In the genomic region with DNA sequence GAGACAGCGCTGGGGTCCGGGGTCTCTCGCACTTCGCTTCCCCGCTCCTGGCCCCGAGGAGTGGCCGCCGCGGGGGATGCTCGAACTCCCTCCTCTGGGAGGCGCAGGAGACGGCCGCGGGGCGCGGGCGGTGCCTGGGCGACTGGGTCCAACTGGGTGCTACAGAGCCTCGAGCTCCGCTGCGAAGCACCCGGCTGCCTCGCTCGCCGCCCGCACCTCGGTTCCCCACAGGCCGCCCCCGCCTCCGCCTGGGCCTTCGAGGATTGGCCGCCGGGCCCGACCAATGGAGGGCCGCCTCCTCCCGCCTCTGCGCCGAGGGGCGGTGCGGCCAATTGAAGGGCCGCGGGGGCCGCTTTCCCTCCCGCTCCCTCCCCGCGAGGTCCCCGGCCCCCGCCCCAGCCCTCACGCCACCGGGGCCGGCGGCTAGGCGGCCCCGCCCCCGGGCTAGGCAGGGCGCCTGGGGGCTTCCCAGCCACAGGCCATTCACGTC, we compare ENCODE assay signal across 8 cellular contexts. TPM values are rescaled to one million over a fixed set of nuclear protein-coding genes. Genes with fewer than 3 reads are reported as not detected.
A peak's percentile ranks its signal among the peaks of the same experiment; 100 is the strongest.
DNase-seq lines count a peak whose midpoint lies in the region; ATAC-seq and TF ChIP-seq lines count a peak whose summit lies in the region.

Gene CNN3 (minus strand): TSS at position 196 of the 490 bp plus-strand sequence. CDS start 216 bp downstream, outside the sequence.

- no peaks in the 10 kb centered on the region for H3K9me3 ChIP-seq in mononuclear cell (ENCODE audit: low read depth, low read length)

- peak; percentile 90 for ATAC-seq in HG03432 (IDR thresholded peaks at IDR 0.05; ENCODE audit: unreplicated experiment)

- peaks cover 58% of the 10 kb centered on the region for H3K27me3 ChIP-seq in mononuclear cell (ENCODE audit: insufficient read depth, low read length)

- no peaks in the 10 kb centered on the region for H3K9me3 Mint-ChIP-seq in activated T-cell treated with anti-CD3 and anti-CD28 coated beads, Interleukin-2, amount 50 U/mL, for 24 hours

- H3K27me3 Mint-ChIP-seq in activated T-cell treated with anti-CD3 and anti-CD28 coated beads, Interleukin-2, amount 50 U/mL, for 24 hours = peaks cover 52% of the 10 kb centered on the region

- peak within 1 kb of the TSS; percentile 81 for H3K4me3 Mint-ChIP-seq in activated T-cell treated with anti-CD3 and anti-CD28 coated beads, Interleukin-2, amount 50 U/mL, for 24 hours

- H3K4me1 ChIP-seq in mononuclear cell (ENCODE audit: insufficient read depth, low read length) = peaks cover 20% of the 10 kb centered on the region

- H3K27ac ChIP-seq in epithelial cell of prostate = peak within 1 kb of the TSS; percentile 69

- H3K27ac Mint-ChIP-seq in activated T-cell treated with anti-CD3 and anti-CD28 coated beads, Interleukin-2, amount 50 U/mL, for 24 hours = peak within 1 kb of the TSS; percentile 51

- H3K4me3 ChIP-seq in mononuclear cell (ENCODE audit: low read length) = peak within 1 kb of the TSS; percentile 32

- peak; percentile 79 for DNase-seq in AG09319 (ENCODE audit: extremely low read depth, low read depth)
- DNase-seq in GM19238 (ENCODE audit: insufficient read length, low spot score) = peak; percentile 68
- DNase-seq in NCI-H526 treated with DMSO at 0.1 percent for 48 hours (lab: John Stamatoyannopoulos, UW) = peak; percentile 88
- peak; percentile 76 for DNase-seq in activated T-cell treated with anti-CD3 and anti-CD28 coated beads, Interleukin-2, amount 50 U/mL, for 24 hours
- DNase-seq in epithelial cell of prostate (ENCODE audit: low read depth, low spot score) = peak; percentile 40
- DNase-seq in stimulated activated CD8-positive, alpha-beta memory T cell treated with anti-CD3 and anti-CD28 coated beads, Interleukin-2, amount 100 ng/mL, for 1 hour (ENCODE audit: low read depth in 2 of 2) = peak; percentile 34 to 51

- H3K4me1 Mint-ChIP-seq in activated T-cell treated with anti-CD3 and anti-CD28 coated beads, Interleukin-2, amount 50 U/mL, for 24 hours (ENCODE audit: low read depth) = peaks cover 19% of the 10 kb centered on the region

- no peak for TF ChIP-seq CTCF in AG09319 (IDR thresholded peaks at IDR 0.05; ENCODE audit: low read depth, low read length)

- no peaks in the 10 kb centered on the region for H3K36me3 Mint-ChIP-seq in activated T-cell treated with anti-CD3 and anti-CD28 coated beads, Interleukin-2, amount 50 U/mL, for 24 hours (ENCODE audit: low read depth)

RNA-seq across cellular contexts. Expression of gene CNN3, which starts in this region (rescaled TPM):
- 4.6 TPM for total RNA-seq in mononuclear cell

Comparison
In these comparisons a context has a peak if more than half of its experiments do, and no peak if none do; other contexts are left out.
1. Peak in every context shown above with its lines: DNase-seq, ATAC-seq, H3K4me3 ChIP-seq and H3K27ac ChIP-seq.